ENCODE assay signal across 8 cellular contexts in genomic region chr20:57594092-57594911, GRCh38. TPM values are rescaled to one million over a fixed set of nuclear protein-coding genes. Genes with fewer than 3 reads are reported as not detected.
A peak's percentile ranks its signal among the peaks of the same experiment; 100 is the strongest.
DNase-seq lines count a peak whose midpoint lies in the region; ATAC-seq and TF ChIP-seq lines count a peak whose summit lies in the region.

No MANE protein-coding gene starts in this region.

- DNase-seq in H7, result peak; percentile 94
- no peak for DNase-seq in RWPE2 (ENCODE audit: low spot score)
- DNase-seq in adrenal gland, result peak in 6 of 7 donors; percentile 45 to 70 (median 60)
- DNase-seq in iPS-NIHi11 (ENCODE audit: low spot score), result peak; percentile 89
- peak; percentile 11 to 50 (median 24) for DNase-seq in stimulated activated CD4-positive, alpha-beta T cell treated with anti-CD3 and anti-CD28 coated beads, TNF-alpha, amount 100 ng/mL, for 48 hours (ENCODE audit: low read depth in 3 of 3)
- no peak for DNase-seq in DMS153 (lab: John Stamatoyannopoulos, UW)
- no peak for DNase-seq in GF-D8 (lab: John Stamatoyannopoulos, UW)

- TF ChIP-seq CTCF in RWPE2 (IDR thresholded peaks at IDR 0.05; ENCODE audit: poor library complexity, severe bottlenecking) (peak; percentile 100), adrenal gland (IDR thresholded peaks at IDR 0.05) (peak; percentile 62 to 89 (median 73))

- no peak overlapping the region for H3K27ac ChIP-seq in BLaER1 treated with 17β-estradiol and CSF1 and Interleukin-3, amounts not matched to agents 10 nM and 100 nM
- H3K27ac ChIP-seq in RWPE2 (ENCODE audit: poor library complexity, severe bottlenecking) (no peak overlapping the region), adrenal gland (no peak overlapping the region)

- H3K36me3 ChIP-seq in BLaER1 treated with 17β-estradiol and CSF1 and Interleukin-3, amounts not matched to agents 10 nM and 100 nM, result no peaks in the 10 kb centered on the region
- no peaks in the 10 kb centered on the region for H3K36me3 ChIP-seq in H7 (replicated peaks; ENCODE audit: control insufficient read depth, insufficient read depth, low read length)
- H3K36me3 ChIP-seq in RWPE2 (ENCODE audit: low read depth), result no peaks in the 10 kb centered on the region
- no peaks in the 10 kb centered on the region for H3K36me3 ChIP-seq in adrenal gland (replicated peaks in 1 of 2)

- WGBS in adrenal gland, 4 donors, result 31 to 35% (median 33%) methylated on average over 23 to 26 of the region's 26 CpGs

- TF ChIP-seq POLR2A in adrenal gland (IDR thresholded peaks at IDR 0.05), result no peak

- H4K20me1 ChIP-seq in BLaER1 treated with 17β-estradiol and CSF1 and Interleukin-3, amounts not matched to agents 10 nM and 100 nM, result peaks cover 0 to 22% (median 0%) of the 10 kb centered on the region in 11 experiments; a peak in 4 of 22 replicates

- no peak overlapping the region for H3K9ac ChIP-seq in BLaER1 treated with 17β-estradiol and CSF1 and Interleukin-3, amounts not matched to agents 10 nM and 100 nM

- no peaks in the 10 kb centered on the region for H3K9me3 ChIP-seq in BLaER1 treated with 17β-estradiol and CSF1 and Interleukin-3, amounts not matched to agents 10 nM and 100 nM (replicated peaks in 1 of 11)
- H3K9me3 ChIP-seq in RWPE2 (ENCODE audit: severe bottlenecking) (no peaks in the 10 kb centered on the region), adrenal gland (replicated peaks in 1 of 3) (no peaks in the 10 kb centered on the region)

- peak overlapping the region in 6 of 11 experiments; percentile 9 to 54 (median 30); a peak in 7 of 22 replicates for H3K4me2 ChIP-seq in BLaER1 treated with 17β-estradiol and CSF1 and Interleukin-3, amounts not matched to agents 10 nM and 100 nM

- intact Hi-C loops in adrenal gland (cut with DNase I), result loop anchor here (5.0 to 10.0 kb wide), 2 partner anchors 82 to 210 kb away; no protein-coding TSS in a partner anchor

- no peaks in the 10 kb centered on the region for H3K27me3 ChIP-seq in BLaER1 treated with 17β-estradiol and CSF1 and Interleukin-3, amounts not matched to agents 10 nM and 100 nM
- no peaks in the 10 kb centered on the region for H3K27me3 ChIP-seq in H7 (ENCODE audit: control insufficient read depth, insufficient read depth, low read length)
- no peaks in the 10 kb centered on the region for H3K27me3 ChIP-seq in RWPE2 (ENCODE audit: insufficient read depth, poor library complexity, severe bottlenecking)
- H3K27me3 ChIP-seq in adrenal gland, result no peaks in the 10 kb centered on the region

- no peak overlapping the region for H3K4me3 ChIP-seq in BLaER1 treated with 17β-estradiol and CSF1 and Interleukin-3, amounts not matched to agents 10 nM and 100 nM
- H3K4me3 ChIP-seq in H7 (ENCODE audit: insufficient read depth, low read depth, low read length) (no peak overlapping the region), RWPE2 (ENCODE audit: severe bottlenecking) (no peak overlapping the region), adrenal gland (no peak overlapping the region)

- peak; percentile 22; the same call in 2 of the 3 replicates for ATAC-seq in RWPE2 (ENCODE audit: low read depth)

- H3K4me1 ChIP-seq in BLaER1 treated with 17β-estradiol and CSF1 and Interleukin-3, amounts not matched to agents 10 nM and 100 nM, result peaks cover 5 to 39% (median 34%) of the 10 kb centered on the region in 10 experiments; a peak in 17 of 20 replicates
- H3K4me1 ChIP-seq in RWPE2 (ENCODE audit: insufficient read depth, poor library complexity, severe bottlenecking) (no peaks in the 10 kb centered on the region), adrenal gland (replicated peaks in 1 of 2) (no peaks in the 10 kb centered on the region)

RNA-seq across cellular contexts. Expression of gene ZBP1, which starts 25.9 kb away (rescaled TPM):
- not detected in 2 replicates for total RNA-seq in H7 (2014; rRNA removed; shearing (Covaris generic))
- 1 to 10 TPM in 1 of 8 donors, under 1 TPM in 5, not detected in 2; 0.14 to 1.8 (median 0.59) TPM for total RNA-seq in adrenal gland
- 1 to 10 TPM in 1 of 3 donors, under 1 TPM in 2; 0.67 to 2.9 (median 0.82) TPM for polyA plus RNA-seq in adrenal gland

RNA-seq across cellular contexts. Expression of gene PCK1, which starts 33.4 kb away (rescaled TPM):
- total RNA-seq in H7 (2014; rRNA removed; shearing (Covaris generic)), result not detected in 2 replicates
- 1 to 10 TPM in 3 of 8 donors, under 1 TPM in 5; 0.06 to 4.7 (median 0.68) TPM for total RNA-seq in adrenal gland
- 1 to 10 TPM in 1 of 3 donors, under 1 TPM in 2; 0.56 to 5.4 (median 0.62) TPM for polyA plus RNA-seq in adrenal gland

Comparison
In these comparisons a context has a peak if more than half of its experiments do, and no peak if none do; other contexts are left out.
1. DNase-seq: peak in H7 (single experiment), adrenal gland (6 of 7), iPS-NIHi11 (single experiment) and stimulated activated CD4-positive, alpha-beta T cell treated with anti-CD3 and anti-CD28 coated beads, TNF-alpha, amount 100 ng/mL, for 48 hours (3 of 3); none in RWPE2 (single experiment), DMS153 (single experiment) and GF-D8 (single experiment).